ENCODE assay signal across 22 cellular contexts in genomic region chr20:51470907-51471411, GRCh38.
DNase-seq lines count a peak whose midpoint lies in the region; FAIRE-seq and TF ChIP-seq lines count a peak whose summit lies in the region.
"Had no signal": no experiment of that assay in that cellular context is flagged by ENCODE, and none has a peak within 500 bp of the region (broad histone marks: within the 10 kb centered on the region; RNA-seq: fewer than 3 reads in every experiment).

No MANE protein-coding gene starts in this region.

- H3K9me3 Mint-ChIP-seq in T-helper 1 cell treated with Interleukin-12 subunit alpha and Interleukin-12 subunit beta and Interleukin-4 antibody, amounts not matched to agents 30 μg/mL and 1 μg/mL, for 36 hours: no peaks in the 10 kb centered on the region
- H3K9me3 Mint-ChIP-seq in activated naive CD8-positive, alpha-beta T cell (ENCODE audit: low read depth): no peaks in the 10 kb centered on the region
- H3K9me3 Mint-ChIP-seq: activated B cell treated with CpG ODN at 0.5 μM for 24 hours; CD14-positive monocyte; naive B cell; stimulated activated memory B cell treated with anti-CD40 and anti-IgM and Interleukin-4, amounts not matched to agents 10 μg/mL and 1 μg/mL and 100 μg/mL, for 72 hours; type B pancreatic cell had no signal

- H3K4me3 Mint-ChIP-seq in T-helper 1 cell treated with Interleukin-12 subunit alpha and Interleukin-12 subunit beta and Interleukin-4 antibody, amounts not matched to agents 30 μg/mL and 1 μg/mL, for 36 hours: peak overlapping the region; percentile 40
- H3K4me3 Mint-ChIP-seq in activated naive CD8-positive, alpha-beta T cell: peak overlapping the region; percentile 54
- H3K4me3 Mint-ChIP-seq: activated B cell treated with CpG ODN at 0.5 μM for 24 hours; CD14-positive monocyte; naive B cell; stimulated activated memory B cell treated with anti-CD40 and anti-IgM and Interleukin-4, amounts not matched to agents 10 μg/mL and 1 μg/mL and 100 μg/mL, for 72 hours; type B pancreatic cell had no signal

- no peak for FAIRE-seq in D721Med (lab: Jason Lieb, UNC)
- FAIRE-seq: endothelial cell of umbilical vein, small intestine had no signal

- H3K27ac Mint-ChIP-seq in T-helper 1 cell treated with Interleukin-12 subunit alpha and Interleukin-12 subunit beta and Interleukin-4 antibody, amounts not matched to agents 30 μg/mL and 1 μg/mL, for 36 hours: peak overlapping the region; percentile 66
- H3K27ac Mint-ChIP-seq in activated naive CD8-positive, alpha-beta T cell: peak overlapping the region; percentile 94
- H3K27ac Mint-ChIP-seq: activated B cell treated with CpG ODN at 0.5 μM for 24 hours; CD14-positive monocyte; stimulated activated memory B cell treated with anti-CD40 and anti-IgM and Interleukin-4, amounts not matched to agents 10 μg/mL and 1 μg/mL and 100 μg/mL, for 72 hours; type B pancreatic cell had no signal

- peak; percentile 34 for DNase-seq in activated T-cell treated with anti-CD3 and anti-CD28 coated beads for 24 hours (ENCODE audit: low read depth)
- no peak for DNase-seq in activated T-cell treated with anti-CD3 and anti-CD28 coated beads, Interleukin-2, amount 50 U/mL, for 1 hour
- DNase-seq in stimulated activated CD8-positive, alpha-beta memory T cell treated with anti-CD3 and anti-CD28 coated beads, Interleukin-4, amount 100 ng/mL, for 48 hours: peak; percentile 61
- no peak for DNase-seq in NCI-H128 (lab: John Stamatoyannopoulos, UW; ENCODE audit: unreplicated experiment)
- no peak for DNase-seq in D721Med (ENCODE audit: insufficient read length, low spot score)
- DNase-seq in HCEC 1CT: no peak
- DNase-seq: ACHN, activated B cell treated with CpG ODN at 0.5 μM for 24 hours, activated gamma-delta T cell treated with Interleukin-2 at 50 U/mL for 16 hours, brain microvascular endothelial cell, DND-41, hippocampal formation, naive B cell, OCI-M1, SJCRH30, small intestine had no signal

- H3K36me3 Mint-ChIP-seq in T-helper 1 cell treated with Interleukin-12 subunit alpha and Interleukin-12 subunit beta and Interleukin-4 antibody, amounts not matched to agents 30 μg/mL and 1 μg/mL, for 36 hours (ENCODE audit: low read depth): peaks cover 65% of the 10 kb centered on the region
- H3K36me3 Mint-ChIP-seq in activated naive CD8-positive, alpha-beta T cell: peaks cover 20% of the 10 kb centered on the region
- H3K36me3 Mint-ChIP-seq: type B pancreatic cell had no signal

- no peaks in the 10 kb centered on the region for H3K27me3 Mint-ChIP-seq in T-helper 1 cell treated with Interleukin-12 subunit alpha and Interleukin-12 subunit beta and Interleukin-4 antibody, amounts not matched to agents 30 μg/mL and 1 μg/mL, for 36 hours (ENCODE audit: low read depth)
- no peaks in the 10 kb centered on the region for H3K27me3 Mint-ChIP-seq in activated naive CD8-positive, alpha-beta T cell
- H3K27me3 Mint-ChIP-seq: activated B cell treated with CpG ODN at 0.5 μM for 24 hours; naive B cell; stimulated activated memory B cell treated with anti-CD40 and anti-IgM and Interleukin-4, amounts not matched to agents 10 μg/mL and 1 μg/mL and 100 μg/mL, for 72 hours; type B pancreatic cell had no signal

- peaks cover 48% of the 10 kb centered on the region for H3K4me1 Mint-ChIP-seq in T-helper 1 cell treated with Interleukin-12 subunit alpha and Interleukin-12 subunit beta and Interleukin-4 antibody, amounts not matched to agents 30 μg/mL and 1 μg/mL, for 36 hours (ENCODE audit: low read depth)
- H3K4me1 Mint-ChIP-seq in activated naive CD8-positive, alpha-beta T cell (ENCODE audit: low read depth): peaks cover 38% of the 10 kb centered on the region
- H3K4me1 Mint-ChIP-seq: activated B cell treated with CpG ODN at 0.5 μM for 24 hours, CD14-positive monocyte had no signal

- no peak for TF ChIP-seq CTCF in D721Med (IDR thresholded peaks at IDR 0.05; ENCODE audit: insufficient read depth, missing control alignments)

Comparison
In these comparisons a context has a peak if more than half of its experiments do, and no peak if none do; other contexts are left out.
1. DNase-seq: peak in activated T-cell treated with anti-CD3 and anti-CD28 coated beads for 24 hours (single experiment) and stimulated activated CD8-positive, alpha-beta memory T cell treated with anti-CD3 and anti-CD28 coated beads, Interleukin-4, amount 100 ng/mL, for 48 hours (single experiment); none in activated T-cell treated with anti-CD3 and anti-CD28 coated beads, Interleukin-2, amount 50 U/mL, for 1 hour (single experiment), NCI-H128 (single experiment), D721Med (single experiment) and HCEC 1CT (single experiment).